ENCODE assay signal across 1 cellular context in the genomic region with DNA sequence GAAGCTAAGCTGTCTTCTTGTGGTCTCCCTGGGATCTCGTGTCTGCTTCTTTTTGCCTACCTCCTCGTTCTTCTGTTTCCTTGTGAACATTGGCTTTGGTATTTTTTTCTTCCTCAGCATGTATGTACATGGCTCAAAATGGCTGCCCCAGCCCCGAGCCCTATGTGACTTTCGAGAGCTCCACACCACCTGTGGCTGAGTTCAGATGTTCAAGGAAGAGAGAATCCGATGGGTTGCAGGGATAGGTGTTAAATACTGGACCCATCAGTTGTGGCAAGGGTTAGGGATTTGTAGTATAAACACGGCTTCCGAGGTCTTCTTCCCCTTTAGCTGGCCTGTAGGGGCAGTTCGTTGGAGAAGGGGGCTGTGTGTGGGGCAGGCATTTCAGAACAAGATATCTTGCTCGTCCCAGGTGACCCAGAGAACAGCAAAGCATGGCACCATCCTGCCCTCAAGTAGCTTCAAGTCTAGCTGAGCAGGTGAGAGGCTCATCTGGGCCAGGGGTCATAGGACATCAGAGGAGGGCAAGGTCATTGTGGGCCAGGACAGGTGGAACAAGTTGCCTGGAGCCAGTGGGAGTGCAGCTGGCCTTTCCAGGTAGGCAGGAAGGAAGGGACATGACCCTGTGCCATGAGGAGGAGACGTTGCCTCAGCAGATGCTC.
TF ChIP-seq lines count a peak whose summit lies in the region.

No MANE protein-coding gene starts in this region.

TF ChIP-seq in IMR-90, 13 proteins besides CTCF, POLR2A, EP300 and RAD21:
- TF ChIP-seq MXI1 (IDR thresholded peaks at IDR 0.05; ENCODE audit: borderline replicate concordance, low read depth, low read length) (no peak), RFX5 (IDR thresholded peaks at IDR 0.05; ENCODE audit: low read depth, low read length) (no peak), ELK1 (IDR thresholded peaks at IDR 0.05; ENCODE audit: borderline replicate concordance, low read depth, low read length) (no peak), FOS (IDR thresholded peaks at IDR 0.05; ENCODE audit: low read depth, low read length) (no peak), CEBPB (IDR thresholded peaks at IDR 0.05; ENCODE audit: low read depth, low read length) (no peak), BHLHE40 (IDR thresholded peaks at IDR 0.05; ENCODE audit: low read depth, low read length) (no peak), USF2 (IDR thresholded peaks at IDR 0.05; ENCODE audit: low read depth, low read length) (no peak), MAZ (IDR thresholded peaks at IDR 0.05; ENCODE audit: borderline replicate concordance, low read depth, low read length) (no peak), MAFK (IDR thresholded peaks at IDR 0.05; ENCODE audit: low read depth, low read length) (no peak), RCOR1 (IDR thresholded peaks at IDR 0.05; ENCODE audit: insufficient replicate concordance, low read length) (no peak), SMC3 (IDR thresholded peaks at IDR 0.05; ENCODE audit: low read depth, low read length) (no peak), CHD1 (IDR thresholded peaks at IDR 0.05; ENCODE audit: low read depth, low read length) (no peak), NFE2L2 (IDR thresholded peaks at IDR 0.05; ENCODE audit: low read depth, low read length) (no peak)
TF ChIP-seq in IMR-90: peak in this region for 0.
